Comparison of ENCODE assay signal across 18 cellular contexts in genomic region chr11:80255021-80255420, GRCh38.
DNase-seq lines count a peak whose midpoint lies in the region; ATAC-seq and TF ChIP-seq lines count a peak whose summit lies in the region.
"Had no signal": no experiment of that assay in that cellular context is flagged by ENCODE, and none has a peak within 500 bp of the region (broad histone marks: within the 10 kb centered on the region; RNA-seq: fewer than 3 reads in every experiment).

No MANE protein-coding gene starts in this region.

- peak; percentile 30 for ATAC-seq in WTC11
- ATAC-seq in HG03378 (IDR thresholded peaks at IDR 0.05; ENCODE audit: unreplicated experiment), result no peak
- ATAC-seq: CD8-positive, alpha-beta T cell had no signal

- H3K4me1 ChIP-seq in mesendoderm (ENCODE audit: control insufficient read depth, low read depth, low read length), result no peaks in the 10 kb centered on the region

- H4K8ac ChIP-seq in mesendoderm (ENCODE audit: low read depth, low read length), result no peak overlapping the region

- H3K4me1 Mint-ChIP-seq in WTC11, result no peaks in the 10 kb centered on the region
- H3K4me1 Mint-ChIP-seq in activated T-cell treated with anti-CD3 and anti-CD28 coated beads, Interleukin-2, amount 50 U/mL, for 24 hours (ENCODE audit: low read depth), result no peaks in the 10 kb centered on the region
- H3K4me1 Mint-ChIP-seq: CD14-positive monocyte had no signal

- no peaks in the 10 kb centered on the region for H3K79me1 ChIP-seq in mesendoderm (ENCODE audit: low read length)

- H2AK5ac ChIP-seq in mesendoderm (ENCODE audit: low read length), result no peak overlapping the region

- no peak overlapping the region for H3K9ac ChIP-seq in mesendoderm (ENCODE audit: low read length)

- H3K27ac Mint-ChIP-seq in WTC11, result no peak overlapping the region
- no peak overlapping the region for H3K27ac Mint-ChIP-seq in activated T-cell treated with anti-CD3 and anti-CD28 coated beads, Interleukin-2, amount 50 U/mL, for 24 hours
- H3K27ac Mint-ChIP-seq: CD14-positive monocyte; CD8-positive, alpha-beta T cell; HFFc6 had no signal

- H2BK5ac ChIP-seq in mesendoderm (ENCODE audit: low read length), result no peak overlapping the region

- H3K36me3 ChIP-seq in mesendoderm (ENCODE audit: control insufficient read depth, insufficient read depth, low read length), result no peaks in the 10 kb centered on the region

- no peak overlapping the region for H3K18ac ChIP-seq in mesendoderm (ENCODE audit: low read length)

- no peaks in the 10 kb centered on the region for H3K27me3 ChIP-seq in mesendoderm (ENCODE audit: insufficient read depth, low read length, poor library complexity)

- no peaks in the 10 kb centered on the region for H3K9me3 Mint-ChIP-seq in WTC11
- H3K9me3 Mint-ChIP-seq in activated T-cell treated with anti-CD3 and anti-CD28 coated beads, Interleukin-2, amount 50 U/mL, for 24 hours, result peaks cover 11% of the 10 kb centered on the region

- DNase-seq in NCI-H1417 (lab: John Stamatoyannopoulos, UW) (peak in 2 of 3 experiments; percentile 13 to 39), NCI-H1417 treated with DMSO at 0.1 percent for 48 hours (lab: John Stamatoyannopoulos, UW) (no peak), WTC11 (ENCODE audit: low spot score) (no peak), epithelial cell of esophagus (ENCODE audit: low read depth) (peak; percentile 61), mesendoderm (peak; percentile 32), NCI-H446 (lab: John Stamatoyannopoulos, UW) (no peak)
- no peak for DNase-seq in activated T-cell treated with anti-CD3 and anti-CD28 coated beads, Interleukin-2, amount 50 U/mL, for 24 hours
- DNase-seq: CD8-positive, alpha-beta T cell; COR-L47; DMS153; DMS79 treated with DMSO at 0.1 percent for 48 hours; EL; GOT3; HCEC 1CT; HFFc6 had no signal

- no peak overlapping the region for H2BK15ac ChIP-seq in mesendoderm (replicated peaks; ENCODE audit: low read depth)

- TF ChIP-seq CTCF in WTC11 (IDR thresholded peaks at IDR 0.05) (no peak), epithelial cell of esophagus (IDR thresholded peaks at IDR 0.05; ENCODE audit: insufficient read depth, low read depth, low read length, missing control alignments) (no peak)

- no peak overlapping the region for H4K5ac ChIP-seq in mesendoderm (ENCODE audit: low read length)

- no peak overlapping the region for H2BK120ac ChIP-seq in mesendoderm (ENCODE audit: low read depth, low read length)

- no peaks in the 10 kb centered on the region for H3K79me2 ChIP-seq in mesendoderm (ENCODE audit: control insufficient read depth, insufficient read depth, low read length)

- no peak overlapping the region for H3K27ac ChIP-seq in mesendoderm (ENCODE audit: low read depth, low read length)
- H3K27ac ChIP-seq: 22Rv1 had no signal

- POLR2A ChIA-PET in WTC11 (lab: Charles Lee), result no interaction called here

- no peak overlapping the region for H3K23ac ChIP-seq in mesendoderm (ENCODE audit: low read length)

- no peak overlapping the region for H3K4me3 Mint-ChIP-seq in WTC11
- H3K4me3 Mint-ChIP-seq in activated T-cell treated with anti-CD3 and anti-CD28 coated beads, Interleukin-2, amount 50 U/mL, for 24 hours, result no peak overlapping the region
- H3K4me3 Mint-ChIP-seq: CD14-positive monocyte; CD8-positive, alpha-beta T cell; HFFc6 had no signal

- no peak overlapping the region for H3K56ac ChIP-seq in mesendoderm (ENCODE audit: low read length)

- H3K36me3 Mint-ChIP-seq in WTC11, result no peaks in the 10 kb centered on the region
- H3K36me3 Mint-ChIP-seq in activated T-cell treated with anti-CD3 and anti-CD28 coated beads, Interleukin-2, amount 50 U/mL, for 24 hours (ENCODE audit: low read depth), result no peaks in the 10 kb centered on the region
- H3K36me3 Mint-ChIP-seq: CD14-positive monocyte; CD8-positive, alpha-beta T cell had no signal

- H3K4ac ChIP-seq in mesendoderm (ENCODE audit: low read depth, low read length), result no peak overlapping the region

- no peaks in the 10 kb centered on the region for H3K27me3 Mint-ChIP-seq in WTC11 (ENCODE audit: low read depth)
- no peaks in the 10 kb centered on the region for H3K27me3 Mint-ChIP-seq in activated T-cell treated with anti-CD3 and anti-CD28 coated beads, Interleukin-2, amount 50 U/mL, for 24 hours

- H3K4me3 ChIP-seq in epithelial cell of esophagus (ENCODE audit: low read length) (no peak overlapping the region), mesendoderm (ENCODE audit: low read length) (no peak overlapping the region)

- CTCF ChIA-PET in WTC11 (lab: Charles Lee), result no interaction called here

- H3K4me2 ChIP-seq in mesendoderm (ENCODE audit: low read length), result no peak overlapping the region

TF ChIP-seq in WTC11, 78 proteins besides CTCF, POLR2A, EP300 and RAD21:
- TF ChIP-seq IRF2 (CRISPR knock-in tag; IDR thresholded peaks at IDR 0.05; ENCODE audit: borderline replicate concordance, low read depth), result no peak
- no peak for TF ChIP-seq USF2 (CRISPR knock-in tag; IDR thresholded peaks at IDR 0.05)
- TF ChIP-seq ZNF512 (CRISPR knock-in tag; IDR thresholded peaks at IDR 0.05; ENCODE audit: borderline replicate concordance), result no peak
- TF ChIP-seq ZNF232 (CRISPR knock-in tag; IDR thresholded peaks at IDR 0.05), result no peak
- TF ChIP-seq ATF2 (CRISPR knock-in tag; IDR thresholded peaks at IDR 0.05; ENCODE audit: borderline replicate concordance, low read depth), result no peak
- no peak for TF ChIP-seq ZNF138 (CRISPR knock-in tag; conservative IDR thresholded peaks at IDR 0.05)
- no peak for TF ChIP-seq GTF2I (CRISPR knock-in tag; conservative IDR thresholded peaks at IDR 0.05)
- TF ChIP-seq ELF4 (CRISPR knock-in tag; IDR thresholded peaks at IDR 0.05; ENCODE audit: low read depth), result no peak
- TF ChIP-seq GABPB1 (CRISPR knock-in tag; IDR thresholded peaks at IDR 0.05), result no peak
- TF ChIP-seq PRRX2 (CRISPR knock-in tag; IDR thresholded peaks at IDR 0.05), result no peak
- TF ChIP-seq ATF3 (CRISPR knock-in tag; conservative IDR thresholded peaks at IDR 0.05), result no peak
- TF ChIP-seq ESRRA (CRISPR knock-in tag; IDR thresholded peaks at IDR 0.05; ENCODE audit: borderline replicate concordance), result no peak
- TF ChIP-seq SMAD3 (CRISPR knock-in tag; IDR thresholded peaks at IDR 0.05; ENCODE audit: borderline replicate concordance), result no peak
- no peak for TF ChIP-seq ZNF671 (CRISPR knock-in tag; IDR thresholded peaks at IDR 0.05)
- TF ChIP-seq NR3C1 (CRISPR knock-in tag; conservative IDR thresholded peaks at IDR 0.05; ENCODE audit: low read depth), result no peak
- TF ChIP-seq ZNF317 (CRISPR knock-in tag; IDR thresholded peaks at IDR 0.05; ENCODE audit: borderline replicate concordance, low read depth), result no peak
- no peak for TF ChIP-seq GRHL2 (CRISPR knock-in tag; IDR thresholded peaks at IDR 0.05; ENCODE audit: insufficient replicate concordance, severe bottlenecking)
- no peak for TF ChIP-seq E2F4 (CRISPR knock-in tag; IDR thresholded peaks at IDR 0.05; ENCODE audit: borderline replicate concordance, low read depth)

Comparison
In these comparisons a context has a peak if more than half of its experiments do, and no peak if none do; other contexts are left out.
1. DNase-seq: peak in NCI-H1417 (2 of 3), epithelial cell of esophagus (single experiment) and mesendoderm (single experiment); none in NCI-H1417 treated with DMSO at 0.1 percent for 48 hours (single experiment), WTC11 (single experiment), NCI-H446 (0 of 2) and activated T-cell treated with anti-CD3 and anti-CD28 coated beads, Interleukin-2, amount 50 U/mL, for 24 hours (single experiment).